26 cellular contexts compared by ENCODE assay signal in the genomic region with DNA sequence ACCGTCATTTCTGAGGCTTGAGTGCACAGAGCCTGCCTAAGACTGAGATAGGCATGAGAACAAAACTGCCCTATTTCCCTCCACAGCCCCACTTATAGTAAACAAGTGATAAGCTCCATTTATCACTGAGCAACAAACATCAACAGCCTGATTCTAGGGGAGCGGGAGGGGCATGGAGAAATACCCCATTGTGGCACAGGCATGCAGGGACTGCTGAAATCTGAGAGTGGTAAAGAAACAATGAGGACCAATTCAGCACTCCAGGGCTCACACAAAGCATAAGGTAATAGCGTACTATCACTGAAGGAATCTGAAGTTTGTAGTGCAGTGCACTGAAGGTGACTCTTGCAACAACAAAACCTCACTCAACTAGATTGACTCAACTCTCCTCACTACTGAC.
"Had no signal": no experiment of that assay in that cellular context is flagged by ENCODE, and none has a peak within 500 bp of the region (broad histone marks: within the 10 kb centered on the region; RNA-seq: fewer than 3 reads in every experiment).

No MANE protein-coding gene starts in this region.

- ATAC-seq: left ventricle myocardium superior; lower lobe of right lung; mucosa of descending colon; natural killer cell treated with Interleukin-12 subunit alpha and Interleukin-12 subunit beta and Interleukin-15 and Interleukin-18, amount 100 ng/mL, for 72 hours; psoas muscle; right cardiac atrium; stimulated activated memory B cell treated with anti-CD40 and anti-IgM and Interleukin-4, amounts not matched to agents 10 μg/mL and 1 μg/mL and 100 μg/mL, for 72 hours; stimulated activated naive CD8-positive, alpha-beta T cell treated with anti-CD3 and anti-CD28 coated beads, Interleukin-15, Interleukin-2, amounts not matched to agents 100 U/mL and 50 U/mL, for 24 hours had no signal

- H3K36me3 ChIP-seq: lower lobe of right lung, sigmoid colon, tibial artery had no signal

- DNase-seq: dermis blood vessel endothelial cell; effector memory CD4-positive, alpha-beta T cell; hypothalamus; left ventricle myocardium superior; lower lobe of right lung; mucosa of descending colon; naive B cell; psoas muscle; right cardiac atrium; sigmoid colon; stimulated activated CD4-positive, alpha-beta T cell treated with anti-CD3 and anti-CD28 coated beads, Interleukin-2, amount 100 ng/mL, for 24 hours; stimulated activated CD4-positive, alpha-beta T cell treated with anti-CD3 and anti-CD28 coated beads, Interleukin-4, amount 100 ng/mL, for 24 hours; stimulated activated naive CD8-positive, alpha-beta T cell treated with anti-CD3 and anti-CD28 coated beads, Interleukin-15, Interleukin-2, amounts not matched to agents 100 U/mL and 50 U/mL, for 24 hours; substantia nigra; testis; tibial artery had no signal

- H3K9me3 ChIP-seq: lower lobe of right lung, mucosa of descending colon, psoas muscle, sigmoid colon, testis, tibial artery had no signal

- H3K4me3 ChIP-seq: coronary artery, lower lobe of right lung, mucosa of descending colon, psoas muscle, sigmoid colon, testis, tibial artery had no signal

- H3K27ac Mint-ChIP-seq: memory B cell; mesothelial cell of epicardium; naive B cell; natural killer cell treated with Interleukin-12 subunit alpha and Interleukin-12 subunit beta and Interleukin-15 and Interleukin-18, amount 100 ng/mL, for 72 hours; stimulated activated memory B cell treated with anti-CD40 and anti-IgM and Interleukin-4, amounts not matched to agents 10 μg/mL and 1 μg/mL and 100 μg/mL, for 72 hours; type B pancreatic cell had no signal

- H3K36me3 Mint-ChIP-seq: memory B cell; stimulated activated memory B cell treated with anti-CD40 and anti-IgM and Interleukin-4, amounts not matched to agents 10 μg/mL and 1 μg/mL and 100 μg/mL, for 72 hours had no signal

- H3K4me1 Mint-ChIP-seq: memory B cell; mesothelial cell of epicardium; naive B cell; neural crest cell; stimulated activated memory B cell treated with anti-CD40 and anti-IgM and Interleukin-4, amounts not matched to agents 10 μg/mL and 1 μg/mL and 100 μg/mL, for 72 hours had no signal

- H3K27me3 ChIP-seq: testis had no signal

- H3K27ac ChIP-seq: coronary artery, lower lobe of right lung, parathyroid adenoma, psoas muscle, sigmoid colon, testis, tibial artery had no signal

- H3K4me1 ChIP-seq: lower lobe of right lung, parathyroid adenoma, psoas muscle, sigmoid colon, testis, tibial artery had no signal

- H3K4me3 Mint-ChIP-seq: memory B cell; mesothelial cell of epicardium; naive B cell; natural killer cell treated with Interleukin-12 subunit alpha and Interleukin-12 subunit beta and Interleukin-15 and Interleukin-18, amount 100 ng/mL, for 72 hours; neural crest cell; stimulated activated memory B cell treated with anti-CD40 and anti-IgM and Interleukin-4, amounts not matched to agents 10 μg/mL and 1 μg/mL and 100 μg/mL, for 72 hours; type B pancreatic cell had no signal

- FAIRE-seq: endothelial cell of umbilical vein, keratinocyte had no signal
